Comparison of ENCODE assay signal across 1 cellular context in genomic region chr2:172098650-172099471, GRCh38.
A peak's percentile ranks its signal among the peaks of the same experiment; 100 is the strongest.
TF ChIP-seq lines count a peak whose summit lies in the region.

No MANE protein-coding gene starts in this region.

TF ChIP-seq in HEK293, 187 proteins besides CTCF, POLR2A, EP300 and RAD21 (continued from another document and continues in another):
- TF ChIP-seq ZSCAN4 (tag by site-specific recombination; IDR thresholded peaks at IDR 0.05), result peak; percentile 94
- TF ChIP-seq ZBTB11 (tag by site-specific recombination; conservative IDR thresholded peaks at IDR 0.05; ENCODE audit: low read depth), result peak; percentile 21; the same call in 1 of the 2 replicates
- TF ChIP-seq ZNF792 (tag by site-specific recombination; IDR thresholded peaks at IDR 0.05), result 0 out of 2 replicates have a peak, but pooled peaks have one; percentile 47
- peak; percentile 100 for TF ChIP-seq ZNF600 (tag by site-specific recombination; IDR thresholded peaks at IDR 0.05)
- peak; percentile 77 for TF ChIP-seq KLF9 (tag by site-specific recombination; IDR thresholded peaks at IDR 0.05; ENCODE audit: low read depth)
- 0 out of 2 replicates have a peak, but pooled peaks have one; percentile 40 for TF ChIP-seq ZNF184 (tag by site-specific recombination; IDR thresholded peaks at IDR 0.05)
- TF ChIP-seq ZNF174 (tag by site-specific recombination; IDR thresholded peaks at IDR 0.05), result no peak
- TF ChIP-seq, protein P1, sequence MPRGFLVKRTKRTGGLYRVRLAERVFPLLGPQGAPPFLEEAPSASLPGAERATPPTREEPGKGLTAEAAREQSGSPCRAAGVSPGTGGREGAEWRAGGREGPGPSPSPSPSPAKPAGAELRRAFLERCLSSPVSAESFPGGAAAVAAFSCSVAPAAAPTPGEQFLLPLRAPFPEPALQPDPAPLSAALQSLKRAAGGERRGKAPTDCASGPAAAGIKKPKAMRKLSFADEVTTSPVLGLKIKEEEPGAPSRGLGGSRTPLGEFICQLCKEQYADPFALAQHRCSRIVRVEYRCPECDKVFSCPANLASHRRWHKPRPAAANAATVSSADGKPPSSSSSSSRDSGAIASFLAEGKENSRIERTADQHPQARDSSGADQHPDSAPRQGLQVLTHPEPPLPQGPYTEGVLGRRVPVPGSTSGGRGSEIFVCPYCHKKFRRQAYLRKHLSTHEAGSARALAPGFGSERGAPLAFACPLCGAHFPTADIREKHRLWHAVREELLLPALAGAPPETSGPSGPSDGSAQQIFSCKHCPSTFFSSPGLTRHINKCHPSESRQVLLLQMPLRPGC (tag by site-specific recombination; IDR thresholded peaks at IDR 0.05), result peak; percentile 99
- TF ChIP-seq SETDB1 (IDR thresholded peaks at IDR 0.05; ENCODE audit: insufficient read length, low read length), result no peak
- TF ChIP-seq ZNF239 (tag by site-specific recombination; IDR thresholded peaks at IDR 0.05), result no peak
- TF ChIP-seq, protein P2, sequence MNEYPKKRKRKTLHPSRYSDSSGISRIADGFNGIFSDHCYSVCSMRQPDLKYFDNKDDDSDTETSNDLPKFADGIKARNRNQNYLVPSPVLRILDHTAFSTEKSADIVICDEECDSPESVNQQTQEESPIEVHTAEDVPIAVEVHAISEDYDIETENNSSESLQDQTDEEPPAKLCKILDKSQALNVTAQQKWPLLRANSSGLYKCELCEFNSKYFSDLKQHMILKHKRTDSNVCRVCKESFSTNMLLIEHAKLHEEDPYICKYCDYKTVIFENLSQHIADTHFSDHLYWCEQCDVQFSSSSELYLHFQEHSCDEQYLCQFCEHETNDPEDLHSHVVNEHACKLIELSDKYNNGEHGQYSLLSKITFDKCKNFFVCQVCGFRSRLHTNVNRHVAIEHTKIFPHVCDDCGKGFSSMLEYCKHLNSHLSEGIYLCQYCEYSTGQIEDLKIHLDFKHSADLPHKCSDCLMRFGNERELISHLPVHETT (tag by site-specific recombination; IDR thresholded peaks at IDR 0.05), result peak; percentile 80
- peak; percentile 38; the same call in 1 of the 2 replicates for TF ChIP-seq ZNF843 (tag by site-specific recombination; IDR thresholded peaks at IDR 0.05)
- peak; percentile 51 for TF ChIP-seq KLF17 (tag by site-specific recombination; IDR thresholded peaks at IDR 0.05)
- no peak for TF ChIP-seq ZNF416 (tag by site-specific recombination; IDR thresholded peaks at IDR 0.05)
- TF ChIP-seq ZNF560 (tag by site-specific recombination; IDR thresholded peaks at IDR 0.05; ENCODE audit: borderline replicate concordance), result no peak
- peak; percentile 71 for TF ChIP-seq ZBTB8A (tag by site-specific recombination; IDR thresholded peaks at IDR 0.05)
- TF ChIP-seq, protein P3, sequence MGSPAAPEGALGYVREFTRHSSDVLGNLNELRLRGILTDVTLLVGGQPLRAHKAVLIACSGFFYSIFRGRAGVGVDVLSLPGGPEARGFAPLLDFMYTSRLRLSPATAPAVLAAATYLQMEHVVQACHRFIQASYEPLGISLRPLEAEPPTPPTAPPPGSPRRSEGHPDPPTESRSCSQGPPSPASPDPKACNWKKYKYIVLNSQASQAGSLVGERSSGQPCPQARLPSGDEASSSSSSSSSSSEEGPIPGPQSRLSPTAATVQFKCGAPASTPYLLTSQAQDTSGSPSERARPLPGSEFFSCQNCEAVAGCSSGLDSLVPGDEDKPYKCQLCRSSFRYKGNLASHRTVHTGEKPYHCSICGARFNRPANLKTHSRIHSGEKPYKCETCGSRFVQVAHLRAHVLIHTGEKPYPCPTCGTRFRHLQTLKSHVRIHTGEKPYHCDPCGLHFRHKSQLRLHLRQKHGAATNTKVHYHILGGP (tag by site-specific recombination; IDR thresholded peaks at IDR 0.05), result no peak
- TF ChIP-seq ZNF747 (tag by site-specific recombination; IDR thresholded peaks at IDR 0.05), result no peak
- TF ChIP-seq, protein P4, sequence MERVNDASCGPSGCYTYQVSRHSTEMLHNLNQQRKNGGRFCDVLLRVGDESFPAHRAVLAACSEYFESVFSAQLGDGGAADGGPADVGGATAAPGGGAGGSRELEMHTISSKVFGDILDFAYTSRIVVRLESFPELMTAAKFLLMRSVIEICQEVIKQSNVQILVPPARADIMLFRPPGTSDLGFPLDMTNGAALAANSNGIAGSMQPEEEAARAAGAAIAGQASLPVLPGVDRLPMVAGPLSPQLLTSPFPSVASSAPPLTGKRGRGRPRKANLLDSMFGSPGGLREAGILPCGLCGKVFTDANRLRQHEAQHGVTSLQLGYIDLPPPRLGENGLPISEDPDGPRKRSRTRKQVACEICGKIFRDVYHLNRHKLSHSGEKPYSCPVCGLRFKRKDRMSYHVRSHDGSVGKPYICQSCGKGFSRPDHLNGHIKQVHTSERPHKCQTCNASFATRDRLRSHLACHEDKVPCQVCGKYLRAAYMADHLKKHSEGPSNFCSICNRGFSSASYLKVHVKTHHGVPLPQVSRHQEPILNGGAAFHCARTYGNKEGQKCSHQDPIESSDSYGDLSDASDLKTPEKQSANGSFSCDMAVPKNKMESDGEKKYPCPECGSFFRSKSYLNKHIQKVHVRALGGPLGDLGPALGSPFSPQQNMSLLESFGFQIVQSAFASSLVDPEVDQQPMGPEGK (tag by site-specific recombination; IDR thresholded peaks at IDR 0.05), result peak; percentile 85
- TF ChIP-seq ZNF629 (tag by site-specific recombination; IDR thresholded peaks at IDR 0.05), result peak; percentile 57; the same call in 1 of the 2 replicates
- peak; percentile 98 for TF ChIP-seq ZBTB7A (tag by site-specific recombination; IDR thresholded peaks at IDR 0.05; ENCODE audit: low read depth)
- TF ChIP-seq ZFP69B (tag by site-specific recombination; IDR thresholded peaks at IDR 0.05), result peak; percentile 80
- no peak for TF ChIP-seq ATF2 (tag by site-specific recombination; IDR thresholded peaks at IDR 0.05; ENCODE audit: low read depth)
- peak; percentile 77; the same call in 1 of the 2 replicates for TF ChIP-seq ZBTB20 (tag by site-specific recombination; IDR thresholded peaks at IDR 0.05)
- peak; percentile 26; the same call in 1 of the 2 replicates for TF ChIP-seq ZNF324 (tag by site-specific recombination; IDR thresholded peaks at IDR 0.05)
- no peak for TF ChIP-seq ZNF549 (tag by site-specific recombination; IDR thresholded peaks at IDR 0.05)
- no peak for TF ChIP-seq ZNF37A (tag by site-specific recombination; IDR thresholded peaks at IDR 0.05)
- TF ChIP-seq ZNF394 (tag by site-specific recombination; IDR thresholded peaks at IDR 0.05; ENCODE audit: borderline replicate concordance), result peak; percentile 29; the same call in 1 of the 2 replicates
- peak; percentile 46; the same call in 1 of the 2 replicates for TF ChIP-seq YY2 (tag by site-specific recombination; IDR thresholded peaks at IDR 0.05)
- TF ChIP-seq GLIS1 (tag by site-specific recombination; IDR thresholded peaks at IDR 0.05), result peak; percentile 78
- TF ChIP-seq ZNF2 (tag by site-specific recombination; IDR thresholded peaks at IDR 0.05), result peak; percentile 98
- 0 out of 2 replicates have a peak, but pooled peaks have one; percentile 13 for TF ChIP-seq ZNF449 (tag by site-specific recombination; IDR thresholded peaks at IDR 0.05)
- TF ChIP-seq ZNF175 (tag by site-specific recombination; IDR thresholded peaks at IDR 0.05), result no peak
- TF ChIP-seq ZNF654 (tag by site-specific recombination; IDR thresholded peaks at IDR 0.05; ENCODE audit: low read depth), result no peak
- TF ChIP-seq PRDM1 (tag by site-specific recombination; IDR thresholded peaks at IDR 0.05), result 0 out of 2 replicates have a peak, but pooled peaks have one; percentile 34
- no peak for TF ChIP-seq ZNF626 (tag by site-specific recombination; IDR thresholded peaks at IDR 0.05)
- peak; percentile 94 for TF ChIP-seq ZNF660 (tag by site-specific recombination; IDR thresholded peaks at IDR 0.05)
- TF ChIP-seq, protein P5, sequence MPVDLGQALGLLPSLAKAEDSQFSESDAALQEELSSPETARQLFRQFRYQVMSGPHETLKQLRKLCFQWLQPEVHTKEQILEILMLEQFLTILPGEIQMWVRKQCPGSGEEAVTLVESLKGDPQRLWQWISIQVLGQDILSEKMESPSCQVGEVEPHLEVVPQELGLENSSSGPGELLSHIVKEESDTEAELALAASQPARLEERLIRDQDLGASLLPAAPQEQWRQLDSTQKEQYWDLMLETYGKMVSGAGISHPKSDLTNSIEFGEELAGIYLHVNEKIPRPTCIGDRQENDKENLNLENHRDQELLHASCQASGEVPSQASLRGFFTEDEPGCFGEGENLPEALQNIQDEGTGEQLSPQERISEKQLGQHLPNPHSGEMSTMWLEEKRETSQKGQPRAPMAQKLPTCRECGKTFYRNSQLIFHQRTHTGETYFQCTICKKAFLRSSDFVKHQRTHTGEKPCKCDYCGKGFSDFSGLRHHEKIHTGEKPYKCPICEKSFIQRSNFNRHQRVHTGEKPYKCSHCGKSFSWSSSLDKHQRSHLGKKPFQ (tag by site-specific recombination; IDR thresholded peaks at IDR 0.05), result peak; percentile 97
- no peak for TF ChIP-seq KLF7 (tag by site-specific recombination; IDR thresholded peaks at IDR 0.05; ENCODE audit: borderline replicate concordance)
- peak; percentile 92 for TF ChIP-seq ZSCAN30 (tag by site-specific recombination; IDR thresholded peaks at IDR 0.05)
- peak; percentile 60 for TF ChIP-seq BCL11B (tag by site-specific recombination; IDR thresholded peaks at IDR 0.05; ENCODE audit: low read depth)
- TF ChIP-seq ZBTB48 (tag by site-specific recombination; IDR thresholded peaks at IDR 0.05), result peak; percentile 80; the same call in 1 of the 2 replicates
